In the genomic region with DNA sequence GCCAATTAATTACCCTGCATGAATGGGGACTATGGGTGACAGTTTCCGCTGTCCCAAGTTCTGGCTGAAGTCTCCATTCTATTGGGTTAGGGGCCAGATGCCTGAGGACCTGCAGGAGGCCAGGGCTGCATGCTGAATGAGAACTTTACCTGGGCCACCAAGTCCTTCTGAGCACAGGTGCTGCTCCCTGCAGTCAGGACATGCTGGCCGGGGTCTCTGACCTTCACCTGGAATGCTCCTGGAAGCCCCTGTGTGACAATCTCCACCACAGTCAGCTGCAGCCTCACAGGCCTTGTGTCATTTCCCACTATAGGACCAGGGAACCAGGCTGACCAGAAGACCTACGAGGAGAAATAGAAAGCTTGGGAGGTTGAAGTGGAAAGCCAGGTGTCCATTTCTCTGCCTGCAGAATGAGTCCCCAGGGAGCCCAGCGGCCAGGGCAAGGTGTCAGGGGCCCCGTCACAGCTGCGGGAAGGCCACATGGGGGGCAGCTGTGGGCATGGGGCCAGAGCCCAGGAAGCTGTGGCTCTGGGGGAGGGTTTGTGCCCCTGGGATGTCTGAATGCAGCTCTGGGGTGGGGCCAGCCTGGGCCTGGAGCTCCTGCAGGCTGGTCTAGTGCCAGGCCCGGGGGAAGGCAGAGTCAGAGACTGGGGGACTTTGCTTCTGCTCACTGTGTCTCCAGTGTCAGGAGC, we compare ENCODE assay signal across 20 cellular contexts. TPM values are rescaled to one million over a fixed set of nuclear protein-coding genes. Genes with fewer than 3 reads are reported as not detected.
"Had no signal": no experiment of that assay in that cellular context is flagged by ENCODE, and none has a peak within 500 bp of the region (broad histone marks: within the 10 kb centered on the region; RNA-seq: fewer than 3 reads in every experiment).

No MANE protein-coding gene starts in this region.

- H3K4me3 Mint-ChIP-seq: activated B cell treated with CpG ODN at 0.5 μM for 24 hours; activated CD4-positive, alpha-beta T cell treated with anti-CD3 and anti-CD28 coated beads, Interleukin-2, amount 10 ng/mL, durations not matched to agents 24 days and 14 days; activated naive CD8-positive, alpha-beta T cell; endodermal cell; mesothelial cell of epicardium; neural crest cell; T-helper 17 cell had no signal

- DNase-seq: activated B cell treated with CpG ODN at 0.5 μM for 24 hours; activated CD4-positive, alpha-beta T cell treated with anti-CD3 and anti-CD28 coated beads, Interleukin-2, amount 10 ng/mL, durations not matched to agents 24 days and 14 days; activated gamma-delta T cell; activated T-cell treated with anti-CD3 and anti-CD28 coated beads, Interleukin-2, amount 50 U/mL, for 48 hours; amniotic stem cell; dorsolateral prefrontal cortex; endodermal cell; left colon; pancreas; stomach; T-helper 17 cell; testis had no signal

- H3K27ac ChIP-seq: dorsolateral prefrontal cortex, pancreas, stomach, testis, upper lobe of left lung had no signal

- H3K9me3 ChIP-seq: pancreas, testis had no signal

- ATAC-seq: left colon, pancreas, sciatic nerve, T-helper 17 cell had no signal

- H3K27me3 ChIP-seq: pancreas, stomach, testis, upper lobe of left lung had no signal

- H3K36me3 ChIP-seq: pancreas, stomach, upper lobe of left lung had no signal

- H3K27me3 Mint-ChIP-seq: activated CD4-positive, alpha-beta T cell treated with anti-CD3 and anti-CD28 coated beads, Interleukin-2, amount 10 ng/mL, durations not matched to agents 24 days and 14 days; activated naive CD8-positive, alpha-beta T cell; T-helper 17 cell had no signal

- H3K4me1 Mint-ChIP-seq: endodermal cell, mesothelial cell of epicardium had no signal

- FAIRE-seq: islet of Langerhans, pancreas had no signal

- H3K27ac Mint-ChIP-seq: activated B cell treated with CpG ODN at 0.5 μM for 24 hours; activated CD4-positive, alpha-beta T cell treated with anti-CD3 and anti-CD28 coated beads, Interleukin-2, amount 10 ng/mL, durations not matched to agents 24 days and 14 days; activated naive CD8-positive, alpha-beta T cell; endodermal cell; mesothelial cell of epicardium had no signal

- H3K4me3 ChIP-seq: dorsolateral prefrontal cortex, lung, pancreas, stomach, testis, upper lobe of left lung had no signal

RNA-seq across cellular contexts. Expression of a gene that starts 5.6 kb away (rescaled TPM):
- total RNA-seq: activated B cell treated with CpG ODN at 0.5 μM for 24 hours, endodermal cell, epithelial cell of proximal tubule, mesothelial cell of epicardium, neural crest cell had no signal
